ENCODE assay signal across 8 cellular contexts in the genomic region with DNA sequence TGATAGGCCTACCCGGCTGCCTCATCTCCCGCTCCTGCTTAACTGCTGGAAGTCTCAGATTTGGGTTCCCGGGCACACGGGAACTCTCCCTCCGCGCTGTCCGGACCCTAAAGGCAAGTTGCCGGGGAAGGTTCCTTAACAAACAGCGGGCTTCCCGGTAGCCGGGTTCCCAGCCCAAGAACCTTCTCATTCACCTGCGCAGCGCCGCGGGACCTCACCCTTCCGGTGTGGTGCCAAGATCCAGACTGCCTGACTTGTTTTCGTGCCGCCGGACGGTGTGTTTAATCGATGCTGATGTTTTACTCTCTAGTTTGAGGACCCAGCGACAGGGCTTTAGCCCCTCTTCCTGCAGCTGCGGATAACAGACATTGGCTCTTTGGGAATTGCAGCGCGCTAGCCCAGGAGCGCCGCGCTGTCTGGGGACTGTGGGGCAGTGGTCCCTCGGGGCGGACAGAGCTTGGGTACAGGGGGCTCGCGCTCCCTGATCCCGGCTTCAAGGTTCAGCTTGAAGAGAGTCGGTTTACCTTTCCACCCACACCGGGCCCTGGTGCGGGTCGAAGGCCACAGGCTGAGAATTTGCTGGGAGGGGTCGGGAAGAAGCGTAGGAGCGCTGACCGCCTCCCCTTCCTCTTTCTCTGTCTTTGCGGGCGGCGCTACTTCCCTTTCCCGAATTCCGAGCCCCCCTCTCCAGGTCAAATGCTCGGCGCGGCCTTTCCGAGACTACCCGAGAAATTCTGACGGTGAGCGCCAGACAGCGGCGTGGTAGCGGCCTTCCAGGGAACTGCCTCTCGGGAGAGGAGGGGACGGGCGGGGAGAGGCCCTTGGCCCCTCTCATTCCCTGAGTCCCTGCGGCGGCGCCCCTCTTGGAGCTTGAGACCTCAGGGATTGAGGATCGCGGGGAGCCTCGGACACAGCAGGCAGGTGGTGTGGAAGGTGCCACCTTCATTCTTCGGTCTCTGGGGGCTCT. TPM values are rescaled to one million over a fixed set of nuclear protein-coding genes. Genes with fewer than 3 reads are reported as not detected.
DNase-seq lines count a peak whose midpoint lies in the region; ATAC-seq and TF ChIP-seq lines count a peak whose summit lies in the region.

No MANE protein-coding gene starts in this region.

- H3K27ac ChIP-seq in parathyroid adenoma, result no peak overlapping the region

- no peaks in the 10 kb centered on the region for H3K36me3 ChIP-seq in parathyroid adenoma (ENCODE audit: control insufficient read depth, insufficient read depth, low read length)

- ATAC-seq in activated T-cell treated with anti-CD3 and anti-CD28 coated beads, Interleukin-2, amount 50 U/mL, for 72 hours (replicated peaks in 1 of 2), result peak; percentile 44 to 58
- ATAC-seq in left cardiac atrium (peak in 1 of 2 donors; percentile 55), GM19324 (IDR thresholded peaks at IDR 0.05; ENCODE audit: low FRiP score, unreplicated experiment) (no peak), GM19351 (IDR thresholded peaks at IDR 0.05; ENCODE audit: unreplicated experiment) (no peak), HG03196 (IDR thresholded peaks at IDR 0.05; ENCODE audit: unreplicated experiment) (no peak), GM21423 (IDR thresholded peaks at IDR 0.05; ENCODE audit: unreplicated experiment) (no peak)

- H3K4me3 Mint-ChIP-seq in activated T-cell treated with anti-CD3 and anti-CD28 coated beads, Interleukin-2, amount 50 U/mL, for 72 hours, result peak overlapping the region; percentile 72 to 84

- H3K4me1 Mint-ChIP-seq in activated T-cell treated with anti-CD3 and anti-CD28 coated beads, Interleukin-2, amount 50 U/mL, for 72 hours (ENCODE audit: low read depth), result peaks cover 18% of the 10 kb centered on the region

- no peaks in the 10 kb centered on the region for H3K27me3 ChIP-seq in parathyroid adenoma (ENCODE audit: control insufficient read depth, insufficient read depth, low read length)

- H3K9ac ChIP-seq in parathyroid adenoma, result no peak overlapping the region

- H3K36me3 Mint-ChIP-seq in activated T-cell treated with anti-CD3 and anti-CD28 coated beads, Interleukin-2, amount 50 U/mL, for 72 hours (ENCODE audit: insufficient read depth in 2 of 2), result peaks cover 0 to 2% of the 10 kb centered on the region in 2 donors

- H3K9me3 Mint-ChIP-seq in activated T-cell treated with anti-CD3 and anti-CD28 coated beads, Interleukin-2, amount 50 U/mL, for 72 hours, result no peaks in the 10 kb centered on the region

- DNase-seq in DMS53 treated with DMSO at 0.1 percent for 48 hours (lab: John Stamatoyannopoulos, UW; ENCODE audit: unreplicated experiment), result peak; percentile 21
- no peak for DNase-seq in activated T-cell treated with anti-CD3 and anti-CD28 coated beads, Interleukin-2, amount 50 U/mL, for 72 hours
- DNase-seq in left cardiac atrium, result peak; percentile 25

- H3K79me2 ChIP-seq in parathyroid adenoma, result no peaks in the 10 kb centered on the region

- no peak for TF ChIP-seq CTCF in parathyroid adenoma (IDR thresholded peaks at IDR 0.05)

- peak overlapping the region; percentile 13 for H3K4me2 ChIP-seq in parathyroid adenoma (ENCODE audit: low read length)

- peaks cover 49% of the 10 kb centered on the region for H3K27me3 Mint-ChIP-seq in activated T-cell treated with anti-CD3 and anti-CD28 coated beads, Interleukin-2, amount 50 U/mL, for 72 hours (ENCODE audit: low read depth)

- intact Hi-C loops in left cardiac atrium (cut with DNase I), result no loop called here

- H3K27ac Mint-ChIP-seq in activated T-cell treated with anti-CD3 and anti-CD28 coated beads, Interleukin-2, amount 50 U/mL, for 72 hours, result no peak overlapping the region

- no peak overlapping the region for H3K4me3 ChIP-seq in parathyroid adenoma (ENCODE audit: low read depth, low read length)

- no peaks in the 10 kb centered on the region for H3K4me1 ChIP-seq in parathyroid adenoma

- H2AFZ ChIP-seq in parathyroid adenoma, result peak overlapping the region; percentile 54

- no peaks in the 10 kb centered on the region for H3K9me3 ChIP-seq in parathyroid adenoma (ENCODE audit: control insufficient read depth, low read length)

RNA-seq across cellular contexts. Expression of gene ABT1, which starts 17.2 kb away (rescaled TPM):
- total RNA-seq in activated T-cell treated with anti-CD3 and anti-CD28 coated beads, Interleukin-2, amount 50 U/mL, for 72 hours, result 10 to 100 TPM; 20.9 to 21.8 TPM
- total RNA-seq in left cardiac atrium, result 10 to 100 TPM in 1 of 2 donors, 1 to 10 TPM in 1; 8.2 to 10.7 TPM

RNA-seq across cellular contexts. Expression of gene ZNF322, which starts 45.5 kb away (rescaled TPM):
- 10 to 100 TPM; 11.5 to 13.5 TPM for total RNA-seq in activated T-cell treated with anti-CD3 and anti-CD28 coated beads, Interleukin-2, amount 50 U/mL, for 72 hours
- total RNA-seq in left cardiac atrium, result 10 to 100 TPM; 15.5 to 16.6 TPM

Comparison
In these comparisons a context has a peak if more than half of its experiments do, and no peak if none do; other contexts are left out.
1. DNase-seq: peak in DMS53 treated with DMSO at 0.1 percent for 48 hours (single experiment) and left cardiac atrium (single experiment); none in activated T-cell treated with anti-CD3 and anti-CD28 coated beads, Interleukin-2, amount 50 U/mL, for 72 hours (0 of 2).
2. ATAC-seq: peak in activated T-cell treated with anti-CD3 and anti-CD28 coated beads, Interleukin-2, amount 50 U/mL, for 72 hours (2 of 2); none in GM19324 (single experiment), GM19351 (single experiment), HG03196 (single experiment) and GM21423 (single experiment).